ENCODE assay signal across 24 cellular contexts in the genomic region with DNA sequence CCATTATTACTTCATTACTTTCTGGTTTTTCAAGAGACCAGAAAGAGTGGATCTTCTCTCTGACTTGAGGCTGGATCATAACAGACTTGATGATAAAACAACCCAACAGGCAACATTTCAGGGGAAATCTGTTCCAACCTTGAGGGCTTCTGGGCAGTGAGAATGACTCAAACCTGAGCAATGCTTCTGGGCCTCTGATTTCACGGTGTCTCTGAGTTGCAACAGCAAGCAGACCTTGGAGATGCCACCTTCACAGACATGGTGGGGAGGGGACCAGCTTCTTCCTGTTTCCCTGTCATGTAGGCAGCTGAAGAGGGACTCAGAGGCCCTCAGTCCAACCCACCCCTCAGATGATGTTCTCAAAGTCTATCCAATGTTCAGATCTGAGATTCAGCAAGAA.
DNase-seq lines count a peak whose midpoint lies in the region; ATAC-seq lines count a peak whose summit lies in the region.
"Had no signal": no experiment of that assay in that cellular context is flagged by ENCODE, and none has a peak within 500 bp of the region (broad histone marks: within the 10 kb centered on the region; RNA-seq: fewer than 3 reads in every experiment).

No MANE protein-coding gene starts in this region.

- no peaks in the 10 kb centered on the region for H3K9me3 ChIP-seq in MG63
- H3K9me3 ChIP-seq: HAP-1, lower lobe of right lung, pancreas, transverse colon had no signal

- H3K27ac Mint-ChIP-seq in activated CD4-positive, alpha-beta T cell treated with anti-CD3 and anti-CD28 coated beads for 36 hours = no peak overlapping the region
- H3K27ac Mint-ChIP-seq: CD8-positive, alpha-beta T cell; naive B cell had no signal

- POLR2A ChIA-PET in activated CD4-positive, alpha-beta T cell treated with anti-CD3 and anti-CD28 coated beads for 36 hours (lab: Charles Lee) = no interaction called here

- no peaks in the 10 kb centered on the region for H3K9me3 Mint-ChIP-seq in activated CD4-positive, alpha-beta T cell treated with anti-CD3 and anti-CD28 coated beads for 36 hours (ENCODE audit: low read depth)
- H3K9me3 Mint-ChIP-seq: CD8-positive, alpha-beta T cell had no signal

- H3K27ac ChIP-seq in epithelial cell of prostate = peak overlapping the region; percentile 88
- no peak overlapping the region for H3K27ac ChIP-seq in substantia nigra (ENCODE audit: low read depth, low read length, poor library complexity, severe bottlenecking)
- H3K27ac ChIP-seq: 22Rv1, gastroesophageal sphincter, lower lobe of right lung, pancreas, transverse colon had no signal

- no peaks in the 10 kb centered on the region for H3K4me1 Mint-ChIP-seq in activated CD4-positive, alpha-beta T cell treated with anti-CD3 and anti-CD28 coated beads for 36 hours
- H3K4me1 Mint-ChIP-seq: naive B cell had no signal

- ATAC-seq in activated CD4-positive, alpha-beta T cell treated with anti-CD3 and anti-CD28 coated beads for 36 hours = peak; percentile 30
- ATAC-seq: CD8-positive, alpha-beta T cell; gastroesophageal sphincter; lower lobe of right lung; pancreas had no signal

- no peaks in the 10 kb centered on the region for H3K36me3 ChIP-seq in MG63
- H3K36me3 ChIP-seq: gastroesophageal sphincter, HAP-1, lower lobe of right lung, pancreas, transverse colon had no signal

- DNase-seq in activated CD4-positive, alpha-beta T cell treated with anti-CD3 and anti-CD28 coated beads for 36 hours = no peak
- no peak for DNase-seq in activated CD4-positive, alpha-beta T cell treated with anti-CD3 and anti-CD28 coated beads, Interleukin-2, amount 50 U/mL, for 1 hour
- DNase-seq in MG63 (peak; percentile 35), epithelial cell of prostate (ENCODE audit: low read depth, low spot score) (no peak), renal cortical epithelial cell (ENCODE audit: low read depth) (peak; percentile 76), head of caudate nucleus (no peak), substantia nigra (lab: John Stamatoyannopoulos, UW) (no peak)
- no peak for DNase-seq in activated naive CD4-positive, alpha-beta T cell treated with anti-CD3 and anti-CD28 coated beads, Interleukin-2, amount 50 U/mL, for 16 hours
- DNase-seq: activated CD4-positive, alpha-beta T cell treated with anti-CD3 and anti-CD28 coated beads for 4 hours; activated CD8-positive, alpha-beta memory T cell treated with anti-CD3 and anti-CD28 coated beads, Interleukin-2, amount 50 U/mL, for 4 hours; activated naive CD4-positive, alpha-beta T cell; CD8-positive, alpha-beta T cell; DND-41; lower lobe of right lung; MM.1S; naive B cell; NCI-H2029; NCI-H510A treated with DMSO at 0.1 percent for 48 hours; pancreas; small intestine; transverse colon had no signal

- no peaks in the 10 kb centered on the region for H3K27me3 ChIP-seq in MG63
- H3K27me3 ChIP-seq: gastroesophageal sphincter, pancreas, transverse colon had no signal

- intact Hi-C loops in activated CD4-positive, alpha-beta T cell treated with anti-CD3 and anti-CD28 coated beads for 36 hours (cut with DNase I, micrococcal nuclease) = no loop called here
- intact Hi-C loops in head of caudate nucleus (cut with DNase I) = no loop called here

- CTCF ChIA-PET in activated CD4-positive, alpha-beta T cell treated with anti-CD3 and anti-CD28 coated beads for 36 hours (lab: Charles Lee) = interaction anchor here (0.7 to 1.1 kb wide), 4 partner anchors 28 to 273 kb away, joined by 3 read pairs; no protein-coding TSS in a partner anchor

- no peak overlapping the region for H3K4me3 ChIP-seq in MG63
- H3K4me3 ChIP-seq: gastroesophageal sphincter, HAP-1, lower lobe of right lung, pancreas, transverse colon had no signal

- no peak overlapping the region for H3K4me3 Mint-ChIP-seq in activated CD4-positive, alpha-beta T cell treated with anti-CD3 and anti-CD28 coated beads for 36 hours
- H3K4me3 Mint-ChIP-seq: CD8-positive, alpha-beta T cell; naive B cell had no signal

- no peaks in the 10 kb centered on the region for H3K36me3 Mint-ChIP-seq in activated CD4-positive, alpha-beta T cell treated with anti-CD3 and anti-CD28 coated beads for 36 hours (ENCODE audit: low read depth)
- H3K36me3 Mint-ChIP-seq: CD8-positive, alpha-beta T cell; naive B cell had no signal

- peaks cover 7% of the 10 kb centered on the region for H3K27me3 Mint-ChIP-seq in activated CD4-positive, alpha-beta T cell treated with anti-CD3 and anti-CD28 coated beads for 36 hours

Comparison
In these comparisons a context has a peak if more than half of its experiments do, and no peak if none do; other contexts are left out.
1. DNase-seq: peak in MG63 (single experiment) and renal cortical epithelial cell (single experiment); none in activated CD4-positive, alpha-beta T cell treated with anti-CD3 and anti-CD28 coated beads for 36 hours (single experiment), activated CD4-positive, alpha-beta T cell treated with anti-CD3 and anti-CD28 coated beads, Interleukin-2, amount 50 U/mL, for 1 hour (single experiment), epithelial cell of prostate (single experiment), head of caudate nucleus (0 of 42), activated naive CD4-positive, alpha-beta T cell treated with anti-CD3 and anti-CD28 coated beads, Interleukin-2, amount 50 U/mL, for 16 hours (single experiment) and substantia nigra (0 of 49).